20 cellular contexts compared by ENCODE assay signal in the genomic region with DNA sequence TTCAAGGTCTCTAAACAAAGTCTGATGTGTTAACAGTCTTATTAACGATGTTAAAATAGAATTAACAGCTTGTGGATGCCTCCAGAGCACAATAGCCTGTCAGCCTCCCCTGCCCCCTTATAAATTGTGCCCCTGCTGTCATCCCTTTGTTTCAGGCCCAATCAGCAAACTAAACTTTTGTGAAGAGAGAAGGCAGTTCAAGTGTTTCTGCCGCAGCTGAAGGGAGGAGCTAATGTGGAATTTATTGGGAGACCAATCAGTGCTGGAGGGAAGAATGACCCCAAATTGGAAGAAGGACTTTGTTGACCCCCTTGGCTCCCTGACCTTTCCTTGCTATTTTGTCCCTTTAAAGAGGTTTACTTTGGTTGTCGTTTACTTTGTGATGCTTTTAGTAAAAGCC. TPM values are rescaled to one million over a fixed set of nuclear protein-coding genes. Genes with fewer than 3 reads are reported as not detected.
A peak's percentile ranks its signal among the peaks of the same experiment; 100 is the strongest.
DNase-seq lines count a peak whose midpoint lies in the region; ATAC-seq, FAIRE-seq and TF ChIP-seq lines count a peak whose summit lies in the region.
"Had no signal": no experiment of that assay in that cellular context is flagged by ENCODE, and none has a peak within 500 bp of the region (broad histone marks: within the 10 kb centered on the region; RNA-seq: fewer than 3 reads in every experiment).

No MANE protein-coding gene starts in this region.

- H3K4me1 ChIP-seq in K562 (replicated peaks in 1 of 2; ENCODE audit: control insufficient read depth in 2 of 2, insufficient read depth in 2 of 2, low read length in 2 of 2): no peaks in the 10 kb centered on the region; a peak in 2 of 5 replicates
- H3K4me1 ChIP-seq in naive thymus-derived CD4-positive, alpha-beta T cell (ENCODE audit: control insufficient read depth in 2 of 2, insufficient read depth in 2 of 2, low read length in 2 of 2): peaks cover 30 to 31% of the 10 kb centered on the region in 2 donors
- H3K4me1 ChIP-seq in lower lobe of right lung: peaks cover 17% of the 10 kb centered on the region

- peaks cover 0 to 45% (median 0%) of the 10 kb centered on the region in 5 donors for H3K27me3 Mint-ChIP-seq in naive thymus-derived CD4-positive, alpha-beta T cell
- no peaks in the 10 kb centered on the region for H3K27me3 Mint-ChIP-seq in glutamatergic neuron (ENCODE audit: unreplicated experiment)

- peaks cover 9 to 48% (median 41%) of the 10 kb centered on the region in 7 donors for H3K4me1 Mint-ChIP-seq in naive thymus-derived CD4-positive, alpha-beta T cell
- H3K4me1 Mint-ChIP-seq in glutamatergic neuron (ENCODE audit: low read depth, unreplicated experiment): peaks cover 38% of the 10 kb centered on the region

- WGBS in K562 (ENCODE audit: insufficient coverage, low coverage, missing lambda C conversion rate): 0% methylated on average over 3 of the region's 3 CpGs

- H3K27ac ChIP-seq in K562 (ENCODE audit: extremely low read depth, low read depth, low read length) (no peak overlapping the region), lower lobe of right lung (no peak overlapping the region)
- no peak overlapping the region for H3K27ac ChIP-seq in naive thymus-derived CD4-positive, alpha-beta T cell (ENCODE audit: low read depth, low read length)
- H3K27ac ChIP-seq: suprapubic skin had no signal

- intact Hi-C loops in K562 (cut with micrococcal nuclease) (no loop called here), lower lobe of right lung (cut with DNase I) (no loop called here)
- intact Hi-C loops in naive thymus-derived CD4-positive, alpha-beta T cell (cut with micrococcal nuclease): loop anchor here in 1 of 2 donors (10.0 kb wide), 1 partner anchor 63 kb away; no protein-coding TSS in a partner anchor

- H3K36me3 ChIP-seq in K562 (ENCODE audit: control insufficient read depth, insufficient read depth, low read length) (no peaks in the 10 kb centered on the region), lower lobe of right lung (no peaks in the 10 kb centered on the region)
- H3K36me3 ChIP-seq in naive thymus-derived CD4-positive, alpha-beta T cell (ENCODE audit: control insufficient read depth in 2 of 3, insufficient read depth in 3 of 3, low read length in 3 of 3): no peaks in the 10 kb centered on the region
- H3K36me3 ChIP-seq: suprapubic skin had no signal

- TF ChIP-seq RAD21 in K562 (CRISPR knock-in tag; conservative IDR thresholded peaks at IDR 0.05 in 1 of 2, IDR thresholded peaks at IDR 0.05 in 1 of 2): no peak

- H3K9ac ChIP-seq in K562 (ENCODE audit: insufficient read depth in 1 of 2, low read depth in 2 of 2, low read length in 2 of 2): no peak overlapping the region

- peak overlapping the region in 7 of 9 donors; percentile 12 to 95 (median 62) for H3K27ac Mint-ChIP-seq in naive thymus-derived CD4-positive, alpha-beta T cell
- no peak overlapping the region for H3K27ac Mint-ChIP-seq in glutamatergic neuron (ENCODE audit: unreplicated experiment)
- H3K27ac Mint-ChIP-seq: CD8-positive, alpha-beta T cell had no signal

- no peak overlapping the region for H3K4me2 ChIP-seq in K562 (ENCODE audit: insufficient read depth, low read length)

- TF ChIP-seq EP300 in K562 (IDR thresholded peaks at IDR 0.05; ENCODE audit: low read length): no peak

- H3K79me2 ChIP-seq in K562 (ENCODE audit: control insufficient read depth, insufficient read depth, low read length): no peaks in the 10 kb centered on the region

- no peak overlapping the region for H2AFZ ChIP-seq in K562 (ENCODE audit: low read depth, low read length)

- H4K20me1 ChIP-seq in K562 (replicated peaks; ENCODE audit: control insufficient read depth, insufficient read depth, low read length): peaks cover 22% of the 10 kb centered on the region; the same call in 1 of the 2 replicates

- DNase-seq in NCI-H146 (lab: John Stamatoyannopoulos, UW) (peak; percentile 37), K562 (ENCODE audit: extremely low read depth in 1 of 4, low spot score in 3 of 4) (no peak), NK-92 (lab: John Stamatoyannopoulos, UW; ENCODE audit: unreplicated experiment) (no peak), glutamatergic neuron (no peak), lower lobe of right lung (no peak)
- no peak for DNase-seq in naive thymus-derived CD4-positive, alpha-beta T cell
- DNase-seq: activated CD4-positive, alpha-beta T cell treated with anti-CD3 and anti-CD28 coated beads, Interleukin-2, amount 50 U/mL, for 4 hours; activated naive CD4-positive, alpha-beta T cell; CD8-positive, alpha-beta T cell; central memory CD4-positive, alpha-beta T cell; effector memory CD4-positive, alpha-beta T cell; Kasumi-1; NCI-H1092 treated with DMSO at 0.1 percent for 48 hours; NCI-H226; OCI-M1; SHP77; stimulated activated CD4-positive, alpha-beta T cell treated with anti-CD3 and anti-CD28 coated beads, Interleukin-12 subunit alpha, Interleukin-12 subunit beta, amount 100 ng/mL, for 4 hours had no signal

- H3K4me3 ChIP-seq in K562 (no peak overlapping the region), lower lobe of right lung (no peak overlapping the region)
- H3K4me3 ChIP-seq in naive thymus-derived CD4-positive, alpha-beta T cell (ENCODE audit: low read length): no peak overlapping the region
- H3K4me3 ChIP-seq: suprapubic skin had no signal

- H3K9me1 ChIP-seq in K562 (ENCODE audit: control insufficient read depth, insufficient read depth, low read length): no peaks in the 10 kb centered on the region

- TF ChIP-seq CTCF in K562 (IDR thresholded peaks at IDR 0.05 in 2 of 3, conservative IDR thresholded peaks at IDR 0.05 in 1 of 3; ENCODE audit: insufficient read depth in 2 of 3, low read depth in 1 of 3, low read length in 3 of 3) (no peak), glutamatergic neuron (IDR thresholded peaks at IDR 0.05; ENCODE audit: partially characterized antibody, unreplicated experiment) (no peak), lower lobe of right lung (IDR thresholded peaks at IDR 0.05) (no peak)

- ATAC-seq in K562: no peak
- no peak for ATAC-seq in naive thymus-derived CD4-positive, alpha-beta T cell
- no peak for ATAC-seq in lower lobe of right lung
- ATAC-seq: CD8-positive, alpha-beta T cell had no signal

- H3K36me3 Mint-ChIP-seq in naive thymus-derived CD4-positive, alpha-beta T cell: peaks cover 0 to 5% (median 0%) of the 10 kb centered on the region in 5 donors
- H3K36me3 Mint-ChIP-seq in glutamatergic neuron (ENCODE audit: unreplicated experiment): no peaks in the 10 kb centered on the region
- H3K36me3 Mint-ChIP-seq: CD8-positive, alpha-beta T cell had no signal

- no peak overlapping the region for H3K4me3 Mint-ChIP-seq in naive thymus-derived CD4-positive, alpha-beta T cell
- H3K4me3 Mint-ChIP-seq in glutamatergic neuron (ENCODE audit: unreplicated experiment): no peak overlapping the region
- H3K4me3 Mint-ChIP-seq: CD8-positive, alpha-beta T cell had no signal

- peak; percentile 99 for FAIRE-seq in G401.6 (lab: Jason Lieb, UNC)
- FAIRE-seq in K562 (lab: Jason Lieb, UNC): no peak
- FAIRE-seq: GM18507 had no signal

- TF ChIP-seq POLR2A in K562 (conservative IDR thresholded peaks at IDR 0.05): no peak

- no TSS peak for BruUV-seq in K562 (replicated peaks; lab: Mats Ljungman, UMichigan)

- in situ Hi-C loops in K562 (cut with MboI): loop anchor here (25.0 kb wide), 2 partner anchors 576 to 876 kb away; no protein-coding TSS in a partner anchor

- POLR2A ChIA-PET in K562 (lab: Yijun Ruan, JAX): interaction anchor here (0.6 to 1.0 kb wide), 2 partner anchors 584 to 777 kb away, joined by 3 to 5 read pairs; no protein-coding TSS in a partner anchor
- POLR2A ChIA-PET in naive thymus-derived CD4-positive, alpha-beta T cell (lab: Charles Lee): interaction anchor here (0.6 kb wide), 1 partner anchor 56 kb away, joined by 3 read pairs; a partner anchor contains a TSS

- CTCF ChIA-PET in K562 (lab: Yijun Ruan, JAX; ENCODE audit: low intra/inter-chr PET ratio): no interaction called here
- CTCF ChIA-PET in naive thymus-derived CD4-positive, alpha-beta T cell (lab: Charles Lee): no interaction called here

- H3K9me3 Mint-ChIP-seq in naive thymus-derived CD4-positive, alpha-beta T cell: no peaks in the 10 kb centered on the region
- H3K9me3 Mint-ChIP-seq in glutamatergic neuron (ENCODE audit: unreplicated experiment): no peaks in the 10 kb centered on the region
- H3K9me3 Mint-ChIP-seq: CD8-positive, alpha-beta T cell had no signal

- H3K27me3 ChIP-seq in K562 (ENCODE audit: control insufficient read depth in 2 of 2, insufficient read depth in 2 of 2, low read length in 2 of 2) (peaks cover 8 to 15% of the 10 kb centered on the region in 2 experiments; a peak in 4 of 5 replicates), lower lobe of right lung (ENCODE audit: low read depth) (no peaks in the 10 kb centered on the region)
- no peaks in the 10 kb centered on the region for H3K27me3 ChIP-seq in naive thymus-derived CD4-positive, alpha-beta T cell (ENCODE audit: control insufficient read depth in 2 of 2, insufficient read depth in 2 of 2, low read length in 2 of 2)
- H3K27me3 ChIP-seq: suprapubic skin had no signal

- H3K9me3 ChIP-seq in K562 (replicated peaks; ENCODE audit: control insufficient read depth, insufficient read depth, low read depth, low read length) (no peaks in the 10 kb centered on the region), lower lobe of right lung (no peaks in the 10 kb centered on the region)
- no peaks in the 10 kb centered on the region for H3K9me3 ChIP-seq in naive thymus-derived CD4-positive, alpha-beta T cell (ENCODE audit: control insufficient read depth in 2 of 3, low read length in 3 of 3)
- H3K9me3 ChIP-seq: suprapubic skin had no signal

RNA-seq across cellular contexts. Expression of a gene that starts 55.3 kb away (rescaled TPM):
- 1.4 and 6.8 TPM in 2 replicates for total RNA-seq in K562 (2011; cell fraction: chromatin; rRNA removed; ENCODE audit: low replicate concordance)
- 1.2 and 1.4 TPM in 2 replicates for total RNA-seq in K562 (2011; cell fraction: nucleolus; rRNA removed)
- 3.0 and 3.7 TPM in 2 replicates for total RNA-seq in K562 (2011; cell fraction: nucleoplasm; rRNA removed)
- total RNA-seq in K562 (2014; rRNA removed) (1.2 and 1.8 TPM in 2 replicates), K562 (2014; rRNA removed; fragmentation: Illumina TruSeq; extraction: Trizol) (2.3 and 3.3 TPM in 2 replicates), K562 (2015; rRNA removed; fragmentation: Illumina TruSeq; extraction: Trizol) (2.4 and 4.3 TPM in 2 replicates), K562 (2021) (2.5 and 2.9 TPM in 2 replicates), glutamatergic neuron (ENCODE audit: unreplicated experiment) (4.6 TPM), lower lobe of right lung (5.1 TPM)
- polyA plus RNA-seq in K562 (2011; rRNA removed) (4.1 and 5.0 TPM in 2 replicates), K562 (2014; fragmentation: Illumina TruSeq; extraction: Trizol) (2.9 and 3.4 TPM in 2 replicates), K562 (2014; fragmentation: Nextera tagmentation; extraction: Ambion mirVana) (1 to 10 TPM; 2.0 to 2.1 TPM), K562 (2014; rRNA removed) (2.1 and 4.3 TPM in 2 replicates)
- polyA plus RNA-seq in K562 (2011; cell fraction: cytosol; rRNA removed): 2.1 and 2.7 TPM in 2 replicates
- 8.2 and 9.9 TPM in 2 replicates for polyA plus RNA-seq in K562 (2011; cell fraction: nucleus; rRNA removed)
- polyA plus RNA-seq in K562 (2012): 2.8 and 5.0 TPM in 2 replicates
- polyA minus RNA-seq in K562 (2011; rRNA and poly(A)+ RNA removed): 1.6 and 3.5 TPM in 2 replicates
- not detected in 2 replicates for polyA minus RNA-seq in K562 (2011; cell fraction: cytosol; rRNA and poly(A)+ RNA removed)
- polyA minus RNA-seq in K562 (2011; cell fraction: nucleus; rRNA and poly(A)+ RNA removed): 4.3 and 5.2 TPM in 2 replicates
- total RNA-seq in naive thymus-derived CD4-positive, alpha-beta T cell: 10 to 100 TPM in 2 of 5 experiments, 1 to 10 TPM in 3; 5.6 to 13.0 (median 8.0) TPM
- polyA plus RNA-seq in naive thymus-derived CD4-positive, alpha-beta T cell: 10 to 100 TPM; 13.2 to 14.7 TPM
